In genomic region chr3:43998841-43999805, GRCh38 we compare ENCODE assay signal across 8 cellular contexts.
A peak's percentile ranks its signal among the peaks of the same experiment; 100 is the strongest.
DNase-seq lines count a peak whose midpoint lies in the region; ATAC-seq, FAIRE-seq and TF ChIP-seq lines count a peak whose summit lies in the region.

No MANE protein-coding gene starts in this region.

- no peak overlapping the region for H3K27ac ChIP-seq in AG04450 (ENCODE audit: low read depth, low read length)
- no peak overlapping the region for H3K27ac ChIP-seq in HUES64 (ENCODE audit: low read depth, low read length)
- no peak overlapping the region for H3K27ac ChIP-seq in pancreas

- peaks cover 2% of the 10 kb centered on the region; the same call in 1 of the 2 replicates for H3K4me1 ChIP-seq in HUES64 (ENCODE audit: insufficient read depth, low read length)
- H3K4me1 ChIP-seq in pancreas, result peaks cover 13 to 38% (median 17%) of the 10 kb centered on the region in 3 donors

- CTCF ChIA-PET in AG04450 (lab: Charles Lee) (no interaction called here), WTC11 (lab: Charles Lee) (no interaction called here)

- H3K9me3 ChIP-seq in AG04450 (ENCODE audit: control insufficient read depth, insufficient read depth, low read length) (peaks cover 15% of the 10 kb centered on the region; the same call in 1 of the 2 replicates), HUES64 (ENCODE audit: insufficient read depth, low read depth, low read length) (no peaks in the 10 kb centered on the region), pancreas (no peaks in the 10 kb centered on the region)

- ATAC-seq in WTC11 (peak; percentile 38), pancreas (peak; percentile 39 to 56 (median 44))

- no peaks in the 10 kb centered on the region; the same call in 1 of the 2 replicates for H3K36me3 Mint-ChIP-seq in WTC11

- in situ Hi-C loops in GM13976 (cut with MboI; ENCODE audit: low sequenced_read_pairs, unreplicated experiment), result no loop called here

- H3K4me1 Mint-ChIP-seq in WTC11, result peaks cover 42% of the 10 kb centered on the region

- no peak for FAIRE-seq in pancreas (lab: Jason Lieb, UNC)

- peak overlapping the region; percentile 86 for H3K4me3 Mint-ChIP-seq in WTC11

- H3K36me3 ChIP-seq in HUES64 (ENCODE audit: insufficient read depth, low read length), result no peaks in the 10 kb centered on the region
- H3K36me3 ChIP-seq in pancreas, result no peaks in the 10 kb centered on the region

- intact Hi-C loops in pancreas (cut with DNase I), result no loop called here

- TF ChIP-seq CTCF in AG04450 (IDR thresholded peaks at IDR 0.05; ENCODE audit: low read depth, low read length) (no peak), GM13976 (IDR thresholded peaks at IDR 0.05; ENCODE audit: borderline replicate concordance, control extremely low read depth, extremely low read depth, insufficient read depth, missing control alignments) (no peak), WTC11 (IDR thresholded peaks at IDR 0.05) (no peak), pancreas (IDR thresholded peaks at IDR 0.05) (no peak)

- no peak for DNase-seq in AG04450 (ENCODE audit: low read depth, low spot score)
- peak; percentile 91 for DNase-seq in GM13976 (ENCODE audit: low spot score)
- DNase-seq in WTC11 (ENCODE audit: low spot score), result peak; percentile 74
- DNase-seq in globus pallidus (ENCODE audit: low spot score), result peak; percentile 57
- peak in 3 of 6 donors; percentile 26 to 68 (median 61) for DNase-seq in pancreas
- no peak for DNase-seq in effector CD8-positive, alpha-beta T cell (lab: John Stamatoyannopoulos, UW)
- DNase-seq in HCEC 1CT, result no peak

- peaks cover 71% of the 10 kb centered on the region for H3K27me3 Mint-ChIP-seq in WTC11 (ENCODE audit: low read depth)

- H3K9ac ChIP-seq in HUES64 (ENCODE audit: low read depth, low read length), result peak overlapping the region; percentile 44

- WGBS in HUES64, result 1% methylated on average over 93 of the region's 93 CpGs
- 2% methylated on average over 72 to 93 of the region's 93 CpGs for WGBS in pancreas, 2 donors

- peak overlapping the region; percentile 58 for H3K4me3 ChIP-seq in AG04450 (ENCODE audit: low read depth, low read length)
- H3K4me3 ChIP-seq in HUES64 (ENCODE audit: low read length), result peak overlapping the region; percentile 68
- H3K4me3 ChIP-seq in pancreas, result peak overlapping the region; percentile 29 to 59 (median 40)

- no peak overlapping the region for H3K27ac Mint-ChIP-seq in WTC11

- H3K9me3 Mint-ChIP-seq in WTC11, result no peaks in the 10 kb centered on the region

- H3K27me3 ChIP-seq in AG04450 (ENCODE audit: control insufficient read depth, insufficient read depth, low read length), result peaks cover 59% of the 10 kb centered on the region
- H3K27me3 ChIP-seq in HUES64 (ENCODE audit: insufficient read depth, low read length), result peaks cover 79% of the 10 kb centered on the region
- H3K27me3 ChIP-seq in pancreas, result peaks cover 2 to 64% (median 13%) of the 10 kb centered on the region in 4 donors

- POLR2A ChIA-PET in AG04450 (lab: Yijun Ruan, JAX) (no interaction called here), WTC11 (lab: Charles Lee) (no interaction called here)

TF ChIP-seq in WTC11, 78 proteins besides CTCF, POLR2A, EP300 and RAD21 (continues in another document):
- no peak for TF ChIP-seq IRF2 (CRISPR knock-in tag; IDR thresholded peaks at IDR 0.05; ENCODE audit: borderline replicate concordance, low read depth)
- no peak for TF ChIP-seq RELA (CRISPR knock-in tag; IDR thresholded peaks at IDR 0.05; ENCODE audit: borderline replicate concordance)
- no peak for TF ChIP-seq PREB (CRISPR knock-in tag; IDR thresholded peaks at IDR 0.05; ENCODE audit: borderline replicate concordance)
- TF ChIP-seq, protein P1, sequence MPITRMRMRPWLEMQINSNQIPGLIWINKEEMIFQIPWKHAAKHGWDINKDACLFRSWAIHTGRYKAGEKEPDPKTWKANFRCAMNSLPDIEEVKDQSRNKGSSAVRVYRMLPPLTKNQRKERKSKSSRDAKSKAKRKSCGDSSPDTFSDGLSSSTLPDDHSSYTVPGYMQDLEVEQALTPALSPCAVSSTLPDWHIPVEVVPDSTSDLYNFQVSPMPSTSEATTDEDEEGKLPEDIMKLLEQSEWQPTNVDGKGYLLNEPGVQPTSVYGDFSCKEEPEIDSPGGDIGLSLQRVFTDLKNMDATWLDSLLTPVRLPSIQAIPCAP (CRISPR knock-in tag; IDR thresholded peaks at IDR 0.05), result no peak
- TF ChIP-seq MYBL2 (CRISPR knock-in tag; IDR thresholded peaks at IDR 0.05), result no peak
- TF ChIP-seq, protein P2, sequence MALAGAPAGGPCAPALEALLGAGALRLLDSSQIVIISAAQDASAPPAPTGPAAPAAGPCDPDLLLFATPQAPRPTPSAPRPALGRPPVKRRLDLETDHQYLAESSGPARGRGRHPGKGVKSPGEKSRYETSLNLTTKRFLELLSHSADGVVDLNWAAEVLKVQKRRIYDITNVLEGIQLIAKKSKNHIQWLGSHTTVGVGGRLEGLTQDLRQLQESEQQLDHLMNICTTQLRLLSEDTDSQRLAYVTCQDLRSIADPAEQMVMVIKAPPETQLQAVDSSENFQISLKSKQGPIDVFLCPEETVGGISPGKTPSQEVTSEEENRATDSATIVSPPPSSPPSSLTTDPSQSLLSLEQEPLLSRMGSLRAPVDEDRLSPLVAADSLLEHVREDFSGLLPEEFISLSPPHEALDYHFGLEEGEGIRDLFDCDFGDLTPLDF (CRISPR knock-in tag; IDR thresholded peaks at IDR 0.05), result peak; percentile 62; the same call in 1 of the 2 replicates
- TF ChIP-seq GABPB1 (CRISPR knock-in tag; IDR thresholded peaks at IDR 0.05), result no peak
- TF ChIP-seq ZNF263 (CRISPR knock-in tag; IDR thresholded peaks at IDR 0.05; ENCODE audit: low read depth), result peak; percentile 44; the same call in 1 of the 2 replicates
- TF ChIP-seq ZNF219 (CRISPR knock-in tag; IDR thresholded peaks at IDR 0.05; ENCODE audit: borderline replicate concordance), result no peak
- TF ChIP-seq, protein P3, sequence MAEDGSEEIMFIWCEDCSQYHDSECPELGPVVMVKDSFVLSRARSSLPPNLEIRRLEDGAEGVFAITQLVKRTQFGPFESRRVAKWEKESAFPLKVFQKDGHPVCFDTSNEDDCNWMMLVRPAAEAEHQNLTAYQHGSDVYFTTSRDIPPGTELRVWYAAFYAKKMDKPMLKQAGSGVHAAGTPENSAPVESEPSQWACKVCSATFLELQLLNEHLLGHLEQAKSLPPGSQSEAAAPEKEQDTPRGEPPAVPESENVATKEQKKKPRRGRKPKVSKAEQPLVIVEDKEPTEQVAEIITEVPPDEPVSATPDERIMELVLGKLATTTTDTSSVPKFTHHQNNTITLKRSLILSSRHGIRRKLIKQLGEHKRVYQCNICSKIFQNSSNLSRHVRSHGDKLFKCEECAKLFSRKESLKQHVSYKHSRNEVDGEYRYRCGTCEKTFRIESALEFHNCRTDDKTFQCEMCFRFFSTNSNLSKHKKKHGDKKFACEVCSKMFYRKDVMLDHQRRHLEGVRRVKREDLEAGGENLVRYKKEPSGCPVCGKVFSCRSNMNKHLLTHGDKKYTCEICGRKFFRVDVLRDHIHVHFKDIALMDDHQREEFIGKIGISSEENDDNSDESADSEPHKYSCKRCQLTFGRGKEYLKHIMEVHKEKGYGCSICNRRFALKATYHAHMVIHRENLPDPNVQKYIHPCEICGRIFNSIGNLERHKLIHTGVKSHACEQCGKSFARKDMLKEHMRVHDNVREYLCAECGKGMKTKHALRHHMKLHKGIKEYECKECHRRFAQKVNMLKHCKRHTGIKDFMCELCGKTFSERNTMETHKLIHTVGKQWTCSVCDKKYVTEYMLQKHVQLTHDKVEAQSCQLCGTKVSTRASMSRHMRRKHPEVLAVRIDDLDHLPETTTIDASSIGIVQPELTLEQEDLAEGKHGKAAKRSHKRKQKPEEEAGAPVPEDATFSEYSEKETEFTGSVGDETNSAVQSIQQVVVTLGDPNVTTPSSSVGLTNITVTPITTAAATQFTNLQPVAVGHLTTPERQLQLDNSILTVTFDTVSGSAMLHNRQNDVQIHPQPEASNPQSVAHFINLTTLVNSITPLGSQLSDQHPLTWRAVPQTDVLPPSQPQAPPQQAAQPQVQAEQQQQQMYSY (CRISPR knock-in tag; IDR thresholded peaks at IDR 0.05), result no peak
- TF ChIP-seq, protein P4, sequence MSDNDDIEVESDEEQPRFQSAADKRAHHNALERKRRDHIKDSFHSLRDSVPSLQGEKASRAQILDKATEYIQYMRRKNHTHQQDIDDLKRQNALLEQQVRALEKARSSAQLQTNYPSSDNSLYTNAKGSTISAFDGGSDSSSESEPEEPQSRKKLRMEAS (CRISPR knock-in tag; IDR thresholded peaks at IDR 0.05), result peak; percentile 75; the same call in 1 of the 2 replicates
- TF ChIP-seq CBFB (CRISPR knock-in tag; IDR thresholded peaks at IDR 0.05; ENCODE audit: low read depth), result no peak
- no peak for TF ChIP-seq OVOL2 (CRISPR knock-in tag; IDR thresholded peaks at IDR 0.05; ENCODE audit: borderline replicate concordance)
- peak; percentile 93 for TF ChIP-seq ZNF423 (CRISPR knock-in tag; IDR thresholded peaks at IDR 0.05)
- TF ChIP-seq, protein P5, sequence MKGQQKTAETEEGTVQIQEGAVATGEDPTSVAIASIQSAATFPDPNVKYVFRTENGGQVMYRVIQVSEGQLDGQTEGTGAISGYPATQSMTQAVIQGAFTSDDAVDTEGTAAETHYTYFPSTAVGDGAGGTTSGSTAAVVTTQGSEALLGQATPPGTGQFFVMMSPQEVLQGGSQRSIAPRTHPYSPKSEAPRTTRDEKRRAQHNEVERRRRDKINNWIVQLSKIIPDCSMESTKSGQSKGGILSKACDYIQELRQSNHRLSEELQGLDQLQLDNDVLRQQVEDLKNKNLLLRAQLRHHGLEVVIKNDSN (CRISPR knock-in tag; IDR thresholded peaks at IDR 0.05), result peak; percentile 94

Comparison
In these comparisons a context has a peak if more than half of its experiments do, and no peak if none do; other contexts are left out.
1. DNase-seq: peak in GM13976 (single experiment), WTC11 (single experiment) and globus pallidus (single experiment); none in AG04450 (single experiment), effector CD8-positive, alpha-beta T cell (single experiment) and HCEC 1CT (single experiment).
2. Peak in every context shown above with its lines, with median percentiles within 50 percentile points of each other: H3K4me3 ChIP-seq.